13 cellular contexts compared by ENCODE assay signal in the genomic region with DNA sequence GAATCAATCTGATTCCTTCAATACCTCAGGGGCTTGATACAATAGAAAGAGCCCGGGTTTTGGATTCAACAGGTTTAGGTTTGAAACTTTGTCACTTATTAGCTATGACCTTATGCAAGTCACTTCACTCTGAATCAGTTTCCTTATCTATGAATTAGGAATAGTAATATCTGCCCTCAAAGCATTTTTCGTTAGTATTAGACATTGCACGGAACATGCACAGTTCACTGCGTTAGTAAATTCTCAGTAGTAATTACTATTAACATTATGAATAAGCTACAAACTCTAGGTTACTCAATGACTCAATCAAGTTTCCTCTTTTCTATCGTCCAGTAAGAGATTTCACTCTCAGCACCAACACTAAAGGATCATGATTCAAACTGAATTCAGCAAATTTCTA.
DNase-seq lines count a peak whose midpoint lies in the region; ATAC-seq, FAIRE-seq and TF ChIP-seq lines count a peak whose summit lies in the region.
"Had no signal": no experiment of that assay in that cellular context is flagged by ENCODE, and none has a peak within 500 bp of the region (broad histone marks: within the 10 kb centered on the region; RNA-seq: fewer than 3 reads in every experiment).

No MANE protein-coding gene starts in this region.

- H3K27ac Mint-ChIP-seq in activated naive CD4-positive, alpha-beta T cell treated with anti-CD3 and anti-CD28 coated beads for 36 hours: no peak overlapping the region
- H3K27ac Mint-ChIP-seq in HFFc6: no peak overlapping the region

- H3K4me3 Mint-ChIP-seq in activated naive CD4-positive, alpha-beta T cell treated with anti-CD3 and anti-CD28 coated beads for 36 hours: no peak overlapping the region
- no peak overlapping the region for H3K4me3 Mint-ChIP-seq in HFFc6

- H3K4me1 Mint-ChIP-seq in activated naive CD4-positive, alpha-beta T cell treated with anti-CD3 and anti-CD28 coated beads for 36 hours (ENCODE audit: low read depth): peaks cover 18% of the 10 kb centered on the region
- peaks cover 17% of the 10 kb centered on the region for H3K4me1 Mint-ChIP-seq in HFFc6 (ENCODE audit: low read depth)

- CTCF ChIA-PET in activated naive CD4-positive, alpha-beta T cell treated with anti-CD3 and anti-CD28 coated beads for 36 hours (lab: Charles Lee): no interaction called here

- no peaks in the 10 kb centered on the region for H3K27me3 Mint-ChIP-seq in activated naive CD4-positive, alpha-beta T cell treated with anti-CD3 and anti-CD28 coated beads for 36 hours (ENCODE audit: low read depth)
- H3K27me3 Mint-ChIP-seq in HFFc6 (ENCODE audit: insufficient read depth): no peaks in the 10 kb centered on the region; the same call in 1 of the 2 replicates

- H3K9me3 Mint-ChIP-seq in activated naive CD4-positive, alpha-beta T cell treated with anti-CD3 and anti-CD28 coated beads for 36 hours: no peaks in the 10 kb centered on the region
- no peaks in the 10 kb centered on the region for H3K9me3 Mint-ChIP-seq in HFFc6

- ATAC-seq in GM19372 (IDR thresholded peaks at IDR 0.05; ENCODE audit: low read depth, unreplicated experiment): peak; percentile 60
- peak; percentile 82 for ATAC-seq in HG02642 (IDR thresholded peaks at IDR 0.05; ENCODE audit: poor library complexity, unreplicated experiment)
- peak; percentile 57 for ATAC-seq in HG03439 (IDR thresholded peaks at IDR 0.05; ENCODE audit: unreplicated experiment)
- ATAC-seq: esophagus mucosa had no signal

- no peak for DNase-seq in GM12892 (ENCODE audit: insufficient read length)
- no peak for DNase-seq in activated naive CD4-positive, alpha-beta T cell treated with anti-CD3 and anti-CD28 coated beads for 36 hours
- no peak for DNase-seq in NCI-H1105 treated with DMSO at 0.1 percent for 48 hours (lab: John Stamatoyannopoulos, UW)
- DNase-seq in HFFc6: no peak
- no peak for DNase-seq in NCI-H2227 (lab: John Stamatoyannopoulos, UW; ENCODE audit: unreplicated experiment)
- DNase-seq: NCI-H524, right cardiac atrium, Right ventricle myocardium superior, WERI-Rb-1 had no signal

- peaks cover 57% of the 10 kb centered on the region for H3K36me3 Mint-ChIP-seq in activated naive CD4-positive, alpha-beta T cell treated with anti-CD3 and anti-CD28 coated beads for 36 hours (ENCODE audit: low read depth)
- peaks cover 10% of the 10 kb centered on the region; the same call in 1 of the 2 replicates for H3K36me3 Mint-ChIP-seq in HFFc6 (ENCODE audit: low read depth)

- no peak for TF ChIP-seq POLR2A in GM12892 (IDR thresholded peaks at IDR 0.05; ENCODE audit: low read depth, low read length)

- FAIRE-seq in GM12892 (lab: Jason Lieb, UNC): peak; percentile 75

- no peak for TF ChIP-seq CTCF in HFFc6 (IDR thresholded peaks at IDR 0.05)

- intact Hi-C loops in activated naive CD4-positive, alpha-beta T cell treated with anti-CD3 and anti-CD28 coated beads for 36 hours (cut with micrococcal nuclease): no loop called here
